ENCODE assay signal across 37 cellular contexts in the genomic region with DNA sequence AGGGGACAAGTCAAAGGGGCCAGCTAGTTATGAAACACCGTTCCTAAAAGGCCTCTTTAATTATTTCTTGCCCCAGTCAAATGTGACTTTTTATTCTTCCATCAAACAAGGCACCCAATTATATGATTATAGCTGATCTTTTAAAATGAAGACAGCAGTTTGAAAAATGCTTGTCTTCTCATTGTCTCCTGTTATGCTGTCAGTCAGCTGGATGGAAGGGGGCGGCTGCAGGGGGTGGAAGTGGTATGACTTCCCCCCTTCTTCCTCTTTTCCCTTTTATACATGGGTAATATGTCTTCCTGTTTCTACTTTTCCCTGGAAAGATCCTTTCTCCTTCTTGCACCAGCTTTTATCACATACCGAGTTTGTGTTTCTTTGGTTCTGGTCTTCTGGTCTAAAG. TPM values are rescaled to one million over a fixed set of nuclear protein-coding genes. Genes with fewer than 3 reads are reported as not detected.
"Had no signal": no experiment of that assay in that cellular context is flagged by ENCODE, and none has a peak within 500 bp of the region (broad histone marks: within the 10 kb centered on the region; RNA-seq: fewer than 3 reads in every experiment).

No MANE protein-coding gene starts in this region.

- H3K4me2 ChIP-seq: KMS-11 had no signal

- DNase-seq: Karpas-422, Kasumi-1, KG1, MG63, MM.1S, MV-4-11, NCI-H1048, NCI-H1092, NCI-H1092 treated with DMSO at 0.1 percent for 48 hours, NCI-H1105, NCI-H1105 treated with DMSO at 0.1 percent for 48 hours, NCI-H1417, NCI-H1417 treated with DMSO at 0.1 percent for 48 hours, NCI-H1436, NCI-H1436 treated with DMSO at 0.1 percent for 48 hours, NCI-H146, NCI-H1694, NCI-H1694 treated with DMSO at 0.1 percent for 48 hours, NCI-H187, NCI-H187 treated with DMSO at 0.1 percent for 48 hours, NCI-H1930, NCI-H2029, NCI-H2029 treated with DMSO at 0.1 percent for 48 hours, NCI-H2081, NCI-H2081 treated with DMSO at 0.1 percent for 48 hours, NCI-H2107, NCI-H2171, NCI-H2227 treated with DMSO at 0.1 percent for 48 hours, NCI-H226, NCI-H345, NCI-H446 treated with DMSO at 0.1 percent for 48 hours, NCI-H510A had no signal

- H3K27ac ChIP-seq: KMS-11 had no signal

- H3K4me3 ChIP-seq: MG63 had no signal

- H3K9ac ChIP-seq: KMS-11 had no signal

- H3K9me3 ChIP-seq: MG63 had no signal

- H3K36me3 ChIP-seq: MG63 had no signal

RNA-seq across cellular contexts. Expression of gene KCNA10, which starts 25.8 kb away (rescaled TPM):
- total RNA-seq: LHCN-M2, M059J, MCF 10A, NCI-H460 had no signal
